In the genomic region with DNA sequence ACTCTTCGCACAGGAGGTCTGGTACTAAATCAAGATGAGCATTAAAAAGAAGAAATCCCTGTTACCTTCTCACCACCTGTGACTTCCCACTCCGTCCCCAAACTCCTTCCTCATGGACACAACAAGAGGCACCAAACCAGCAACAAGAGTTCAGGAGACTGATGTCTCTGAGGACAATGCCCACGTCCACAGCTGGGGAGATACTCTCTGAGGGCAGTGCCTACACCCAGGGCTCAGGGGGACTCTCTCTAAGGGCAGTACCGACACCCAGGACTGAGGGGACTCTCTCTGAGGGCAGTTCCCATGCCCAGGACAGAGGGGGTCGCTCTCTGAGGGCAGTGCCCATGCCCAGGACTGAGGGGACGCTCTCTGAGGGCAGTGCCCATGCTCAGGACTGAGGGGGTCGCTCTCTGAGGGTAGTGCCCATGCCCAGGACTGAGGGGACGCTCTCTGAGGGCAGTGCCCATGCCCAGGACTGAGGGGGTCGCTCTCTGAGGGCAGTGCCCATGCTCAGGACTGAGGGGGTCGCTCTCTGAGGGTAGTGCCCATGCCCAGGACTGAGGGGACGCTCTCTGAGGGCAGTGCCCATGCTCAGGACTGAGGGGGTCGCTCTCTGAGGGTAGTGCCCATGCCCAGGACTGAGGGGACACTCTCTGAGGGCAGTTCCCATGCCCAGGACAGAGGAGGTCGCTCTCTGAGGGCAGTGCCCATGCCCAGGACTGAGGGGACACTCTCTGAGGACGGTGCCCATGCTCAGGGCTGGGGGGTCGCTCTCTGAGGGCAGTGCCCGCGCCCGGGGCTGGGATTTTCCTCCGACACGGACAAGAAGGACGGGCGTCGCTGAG, we compare ENCODE assay signal across 8 cellular contexts. TPM values are rescaled to one million over a fixed set of nuclear protein-coding genes. Genes with fewer than 3 reads are reported as not detected.
DNase-seq lines count a peak whose midpoint lies in the region; ATAC-seq and TF ChIP-seq lines count a peak whose summit lies in the region.
"Not testable (repeated sequence)": the region's sequence is repeated elsewhere in the genome, so short reads cannot be mapped to it uniquely, and the experiment has no call there.

No MANE protein-coding gene starts in this region.

- not testable (repeated sequence) for TF ChIP-seq CTCF in A673 (conservative IDR thresholded peaks at IDR 0.05; ENCODE audit: low read depth, low read length); OCI-LY7 (conservative IDR thresholded peaks at IDR 0.05; ENCODE audit: low read length); hepatocyte (IDR thresholded peaks at IDR 0.05; ENCODE audit: poor library complexity); spleen (IDR thresholded peaks at IDR 0.05 in 8 of 11, conservative IDR thresholded peaks at IDR 0.05 in 3 of 11)

- in situ Hi-C loops in HAP-1 (cut with MboI; ENCODE audit: low sequenced_read_pairs), result not testable (repeated sequence)

- H3K4me1 ChIP-seq in A673 (ENCODE audit: insufficient read depth, low read length, poor library complexity, severe bottlenecking), result peaks cover 21% of the 10 kb centered on the region
- H3K4me1 ChIP-seq in HAP-1, result peaks cover 14% of the 10 kb centered on the region
- peaks cover 19% of the 10 kb centered on the region for H3K4me1 ChIP-seq in OCI-LY7 (ENCODE audit: insufficient read depth, low read length, poor library complexity, severe bottlenecking)
- not testable (repeated sequence) for H3K4me1 ChIP-seq in hepatocyte (ENCODE audit: insufficient read depth)
- H3K4me1 ChIP-seq in spleen, result peaks cover 5 to 40% (median 21%) of the 10 kb centered on the region in 6 donors

- not testable (repeated sequence) for BruUV-seq in A673 (replicated peaks; lab: Mats Ljungman, UMichigan); OCI-LY7 (replicated peaks; lab: Mats Ljungman, UMichigan)

- H3K9me3 Mint-ChIP-seq in activated T-cell treated with anti-CD3 and anti-CD28 coated beads, Interleukin-2, amount 50 U/mL, for 72 hours; naive B cell: not testable (repeated sequence)
- H3K9me3 Mint-ChIP-seq in dendritic cell treated with granulocyte-macrophage colony-stimulating factor and Interleukin-4, amounts not matched to agents 40 ng/mL and 50 ng/mL, for 4 days, result peaks cover 11% of the 10 kb centered on the region

- DNase-seq in A673 (ENCODE audit: low spot score); HAP-1 (ENCODE audit: low spot score in 2 of 2); OCI-LY7 (ENCODE audit: low spot score); activated T-cell treated with anti-CD3 and anti-CD28 coated beads, Interleukin-2, amount 50 U/mL, for 72 hours; hepatocyte (ENCODE audit: low spot score); naive B cell; spleen: not testable (repeated sequence)

- H3K4me3 Mint-ChIP-seq in activated T-cell treated with anti-CD3 and anti-CD28 coated beads, Interleukin-2, amount 50 U/mL, for 72 hours, result peak overlapping the region; percentile 92 to 96
- peak overlapping the region; percentile 89 for H3K4me3 Mint-ChIP-seq in dendritic cell treated with granulocyte-macrophage colony-stimulating factor and Interleukin-4, amounts not matched to agents 40 ng/mL and 50 ng/mL, for 4 days
- peak overlapping the region; percentile 83 to 99 (median 91) for H3K4me3 Mint-ChIP-seq in naive B cell

- not testable (repeated sequence) for TF ChIP-seq POLR2A in spleen (IDR thresholded peaks at IDR 0.05)

- H3K27ac ChIP-seq in A673 (ENCODE audit: low read depth, low read length, poor library complexity, severe bottlenecking) (peak overlapping the region; percentile 98), OCI-LY7 (ENCODE audit: low read depth, low read length, poor library complexity, severe bottlenecking) (peak overlapping the region; percentile 48), hepatocyte (peak overlapping the region; percentile 46), spleen (peak overlapping the region; percentile 67 to 98 (median 94))

- WGBS in hepatocyte (ENCODE audit: low lambda C conversion rate, missing lambda C conversion rate), result 28% methylated on average over 14 of the region's 23 CpGs
- WGBS in spleen, 5 donors, result 18 to 36% (median 19%) methylated on average over 9 to 23 of the region's 23 CpGs

- H2AFZ ChIP-seq in OCI-LY7 (ENCODE audit: low read length), result peak overlapping the region; percentile 20; the same call in 1 of the 2 replicates
- H2AFZ ChIP-seq in hepatocyte, result peak overlapping the region; percentile 89

- not testable (repeated sequence) for H3K27me3 Mint-ChIP-seq in activated T-cell treated with anti-CD3 and anti-CD28 coated beads, Interleukin-2, amount 50 U/mL, for 72 hours (ENCODE audit: low read depth); dendritic cell treated with granulocyte-macrophage colony-stimulating factor and Interleukin-4, amounts not matched to agents 40 ng/mL and 50 ng/mL, for 4 days; naive B cell

- H3K27me3 ChIP-seq in A673 (replicated peaks; ENCODE audit: insufficient read depth, low read depth, low read length, poor library complexity); HAP-1 (ENCODE audit: low read depth); hepatocyte; spleen (replicated peaks in 1 of 7): not testable (repeated sequence)

- peaks cover 17 to 27% of the 10 kb centered on the region in 2 donors for H3K36me3 Mint-ChIP-seq in activated T-cell treated with anti-CD3 and anti-CD28 coated beads, Interleukin-2, amount 50 U/mL, for 72 hours (ENCODE audit: insufficient read depth in 2 of 2)
- not testable (repeated sequence) for H3K36me3 Mint-ChIP-seq in dendritic cell treated with granulocyte-macrophage colony-stimulating factor and Interleukin-4, amounts not matched to agents 40 ng/mL and 50 ng/mL, for 4 days (ENCODE audit: low read depth); naive B cell

- peaks cover 17% of the 10 kb centered on the region for H4K20me1 ChIP-seq in OCI-LY7 (ENCODE audit: insufficient read depth, low read length)
- not testable (repeated sequence) for H4K20me1 ChIP-seq in hepatocyte (ENCODE audit: insufficient read depth, poor library complexity, severe bottlenecking)

- peak overlapping the region; percentile 86 for H3K27ac Mint-ChIP-seq in activated T-cell treated with anti-CD3 and anti-CD28 coated beads, Interleukin-2, amount 50 U/mL, for 72 hours
- H3K27ac Mint-ChIP-seq in dendritic cell treated with granulocyte-macrophage colony-stimulating factor and Interleukin-4, amounts not matched to agents 40 ng/mL and 50 ng/mL, for 4 days, result peak overlapping the region; percentile 87
- H3K27ac Mint-ChIP-seq in naive B cell, result peak overlapping the region in 4 of 6 donors; percentile 5 to 81 (median 74)

- H3K79me2 ChIP-seq in OCI-LY7 (ENCODE audit: insufficient read depth, low read depth, low read length), result peaks cover 56% of the 10 kb centered on the region
- H3K79me2 ChIP-seq in hepatocyte, result peaks cover 34% of the 10 kb centered on the region

- not testable (repeated sequence) for H3K9me3 ChIP-seq in A673 (ENCODE audit: low read depth, low read length, poor library complexity, severe bottlenecking); HAP-1; hepatocyte (ENCODE audit: low read depth)
- peaks cover 11% of the 10 kb centered on the region for H3K9me3 ChIP-seq in OCI-LY7 (ENCODE audit: low read length)
- H3K9me3 ChIP-seq in spleen, result peaks cover 0 to 15% (median 8%) of the 10 kb centered on the region in 8 donors

- not testable (repeated sequence) for H3K9me2 ChIP-seq in OCI-LY7 (ENCODE audit: insufficient read depth, low read length); hepatocyte (replicated peaks; ENCODE audit: insufficient read depth)

- H3K4me1 Mint-ChIP-seq in activated T-cell treated with anti-CD3 and anti-CD28 coated beads, Interleukin-2, amount 50 U/mL, for 72 hours (ENCODE audit: low read depth), result peaks cover 49% of the 10 kb centered on the region
- H3K4me1 Mint-ChIP-seq in dendritic cell treated with granulocyte-macrophage colony-stimulating factor and Interleukin-4, amounts not matched to agents 40 ng/mL and 50 ng/mL, for 4 days (ENCODE audit: low read depth), result peaks cover 47% of the 10 kb centered on the region
- H3K4me1 Mint-ChIP-seq in naive B cell, result peaks cover 13 to 18% (median 15%) of the 10 kb centered on the region in 3 donors

- H3K4me2 ChIP-seq in OCI-LY7 (ENCODE audit: low read length) (peak overlapping the region; percentile 83), hepatocyte (peak overlapping the region; percentile 99)

- peaks cover 28% of the 10 kb centered on the region for H3K36me3 ChIP-seq in A673 (ENCODE audit: insufficient read depth, low read length, poor library complexity, severe bottlenecking)
- peaks cover 41% of the 10 kb centered on the region for H3K36me3 ChIP-seq in HAP-1 (replicated peaks)
- peaks cover 42% of the 10 kb centered on the region for H3K36me3 ChIP-seq in OCI-LY7 (ENCODE audit: insufficient read depth, low read length)
- H3K36me3 ChIP-seq in hepatocyte (replicated peaks; ENCODE audit: insufficient read depth, low read depth), result not testable (repeated sequence)
- H3K36me3 ChIP-seq in spleen, result peaks cover 0 to 23% (median 0%) of the 10 kb centered on the region in 6 donors

- ATAC-seq in activated T-cell treated with anti-CD3 and anti-CD28 coated beads, Interleukin-2, amount 50 U/mL, for 72 hours (replicated peaks in 1 of 2); naive B cell (ENCODE audit: low read depth in 2 of 2): not testable (repeated sequence)

- POLR2A ChIA-PET in A673 (lab: Charles Lee; ENCODE audit: low non-redundant PET), result not testable (repeated sequence)
- POLR2A ChIA-PET in OCI-LY7 (lab: Charles Lee), result interaction anchor here (1.0 to 1.5 kb wide), 2 partner anchors 13 to 14 kb away, joined by 3 to 5 read pairs; no protein-coding TSS in a partner anchor

- intact Hi-C loops in A673 (cut with micrococcal nuclease; ENCODE audit: unreplicated experiment) (loop anchor here (2.0 to 10.0 kb wide), 2 partner anchors 125 to 151 kb away; a partner anchor contains a TSS), OCI-LY7 (cut with micrococcal nuclease; ENCODE audit: unreplicated experiment) (loop anchor here (1.0 kb wide), 2 partner anchors 125 to 152 kb away; a partner anchor contains a TSS)
- intact Hi-C loops in dendritic cell treated with granulocyte-macrophage colony-stimulating factor and Interleukin-4, amounts not matched to agents 40 ng/mL and 50 ng/mL, for 4 days (cut with micrococcal nuclease), result loop anchor here (1.0 kb wide), 2 partner anchors 8 to 125 kb away; a partner anchor contains a TSS
- intact Hi-C loops in spleen (cut with DNase I; ENCODE audit: low total_unique reads), result not testable (repeated sequence)

- CTCF ChIA-PET in A673 (lab: Charles Lee); OCI-LY7 (lab: Charles Lee; ENCODE audit: unreplicated experiment): not testable (repeated sequence)

- H3K4me3 ChIP-seq in A673 (ENCODE audit: low read depth, low read length, poor library complexity, severe bottlenecking) (peak overlapping the region; percentile 86), HAP-1 (peak overlapping the region; percentile 99), OCI-LY7 (ENCODE audit: low read depth, low read length, poor library complexity, severe bottlenecking) (peak overlapping the region; percentile 77), hepatocyte (peak overlapping the region; percentile 82), spleen (peak overlapping the region; percentile 77 to 96 (median 88))

RNA-seq across cellular contexts. Expression of a gene that starts 0.7 kb away (rescaled TPM):
- total RNA-seq in A673 (2021) (127 and 129 TPM in 2 replicates), OCI-LY7 (2022) (111 and 122 TPM in 2 replicates), hepatocyte (7.1 and 9.5 TPM in 2 replicates), spleen (10 to 100 TPM in 5 of 7 donors, 1 to 10 TPM in 2; 8.6 to 18.0 (median 12.8) TPM)
- total RNA-seq in OCI-LY7 (2014; rRNA removed; shearing (Covaris generic)), result 61.8 and 67.9 TPM in 2 replicates
- total RNA-seq in activated T-cell treated with anti-CD3 and anti-CD28 coated beads, Interleukin-2, amount 50 U/mL, for 72 hours, result 100 to 1,000 TPM; 129 to 134 TPM
- polyA plus RNA-seq in hepatocyte (6.2 and 7.0 TPM in 2 replicates), naive B cell (ENCODE audit: low read depth in 6 of 6) (1 to 10 TPM; 2.1 to 6.5 (median 4.0) TPM), spleen (1 to 10 TPM; 2.2 to 3.7 (median 3.2) TPM)

Comparison
In these comparisons a context has a peak if more than half of its experiments do, and no peak if none do; other contexts are left out.
1. H3K27ac ChIP-seq: peak in every context shown above with its lines; median percentile 98 in A673; 94 in spleen; 48 in OCI-LY7; 46 in hepatocyte.